1 cellular context compared by ENCODE assay signal in the genomic region with DNA sequence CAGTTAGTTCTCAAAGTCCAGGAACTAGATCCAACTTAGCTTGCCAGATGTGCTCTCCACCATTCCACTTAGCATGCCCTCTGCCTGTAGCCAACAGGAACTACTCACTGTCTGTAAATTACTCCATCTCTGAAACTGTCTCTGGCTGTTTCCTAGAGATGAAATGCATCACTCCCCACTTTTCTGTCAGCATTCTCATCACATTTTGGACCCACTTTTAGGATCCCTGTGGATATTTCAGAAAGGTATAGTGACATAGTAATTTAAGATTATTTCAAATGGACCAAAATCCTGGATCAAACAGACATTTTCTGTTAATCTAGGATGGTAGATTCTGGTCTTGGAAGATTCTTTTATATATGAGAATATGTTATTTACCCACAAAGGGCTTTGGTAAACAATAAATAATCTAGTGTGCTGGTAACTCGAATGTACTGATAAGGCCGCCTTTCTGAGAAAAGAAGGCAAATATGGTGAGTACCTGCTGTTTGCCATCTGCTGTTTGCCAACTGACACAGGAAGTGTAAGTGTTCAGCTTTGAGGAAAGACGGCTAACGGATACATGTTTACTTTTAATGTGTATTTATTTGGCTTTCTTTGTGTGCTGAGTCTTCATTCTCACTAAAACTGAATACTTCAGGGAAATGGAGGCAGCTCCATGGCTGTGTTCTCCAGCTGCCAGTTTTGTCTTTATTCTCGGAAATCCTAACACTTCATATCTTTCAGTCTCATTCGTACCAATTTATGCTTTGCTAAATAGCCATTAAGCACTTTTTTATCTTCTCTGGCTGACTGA.
TF ChIP-seq lines count a peak whose summit lies in the region.

No MANE protein-coding gene starts in this region.

TF ChIP-seq in GM23338, 12 proteins besides CTCF, POLR2A, EP300 and RAD21 (continued from another document):
- TF ChIP-seq, protein P1, sequence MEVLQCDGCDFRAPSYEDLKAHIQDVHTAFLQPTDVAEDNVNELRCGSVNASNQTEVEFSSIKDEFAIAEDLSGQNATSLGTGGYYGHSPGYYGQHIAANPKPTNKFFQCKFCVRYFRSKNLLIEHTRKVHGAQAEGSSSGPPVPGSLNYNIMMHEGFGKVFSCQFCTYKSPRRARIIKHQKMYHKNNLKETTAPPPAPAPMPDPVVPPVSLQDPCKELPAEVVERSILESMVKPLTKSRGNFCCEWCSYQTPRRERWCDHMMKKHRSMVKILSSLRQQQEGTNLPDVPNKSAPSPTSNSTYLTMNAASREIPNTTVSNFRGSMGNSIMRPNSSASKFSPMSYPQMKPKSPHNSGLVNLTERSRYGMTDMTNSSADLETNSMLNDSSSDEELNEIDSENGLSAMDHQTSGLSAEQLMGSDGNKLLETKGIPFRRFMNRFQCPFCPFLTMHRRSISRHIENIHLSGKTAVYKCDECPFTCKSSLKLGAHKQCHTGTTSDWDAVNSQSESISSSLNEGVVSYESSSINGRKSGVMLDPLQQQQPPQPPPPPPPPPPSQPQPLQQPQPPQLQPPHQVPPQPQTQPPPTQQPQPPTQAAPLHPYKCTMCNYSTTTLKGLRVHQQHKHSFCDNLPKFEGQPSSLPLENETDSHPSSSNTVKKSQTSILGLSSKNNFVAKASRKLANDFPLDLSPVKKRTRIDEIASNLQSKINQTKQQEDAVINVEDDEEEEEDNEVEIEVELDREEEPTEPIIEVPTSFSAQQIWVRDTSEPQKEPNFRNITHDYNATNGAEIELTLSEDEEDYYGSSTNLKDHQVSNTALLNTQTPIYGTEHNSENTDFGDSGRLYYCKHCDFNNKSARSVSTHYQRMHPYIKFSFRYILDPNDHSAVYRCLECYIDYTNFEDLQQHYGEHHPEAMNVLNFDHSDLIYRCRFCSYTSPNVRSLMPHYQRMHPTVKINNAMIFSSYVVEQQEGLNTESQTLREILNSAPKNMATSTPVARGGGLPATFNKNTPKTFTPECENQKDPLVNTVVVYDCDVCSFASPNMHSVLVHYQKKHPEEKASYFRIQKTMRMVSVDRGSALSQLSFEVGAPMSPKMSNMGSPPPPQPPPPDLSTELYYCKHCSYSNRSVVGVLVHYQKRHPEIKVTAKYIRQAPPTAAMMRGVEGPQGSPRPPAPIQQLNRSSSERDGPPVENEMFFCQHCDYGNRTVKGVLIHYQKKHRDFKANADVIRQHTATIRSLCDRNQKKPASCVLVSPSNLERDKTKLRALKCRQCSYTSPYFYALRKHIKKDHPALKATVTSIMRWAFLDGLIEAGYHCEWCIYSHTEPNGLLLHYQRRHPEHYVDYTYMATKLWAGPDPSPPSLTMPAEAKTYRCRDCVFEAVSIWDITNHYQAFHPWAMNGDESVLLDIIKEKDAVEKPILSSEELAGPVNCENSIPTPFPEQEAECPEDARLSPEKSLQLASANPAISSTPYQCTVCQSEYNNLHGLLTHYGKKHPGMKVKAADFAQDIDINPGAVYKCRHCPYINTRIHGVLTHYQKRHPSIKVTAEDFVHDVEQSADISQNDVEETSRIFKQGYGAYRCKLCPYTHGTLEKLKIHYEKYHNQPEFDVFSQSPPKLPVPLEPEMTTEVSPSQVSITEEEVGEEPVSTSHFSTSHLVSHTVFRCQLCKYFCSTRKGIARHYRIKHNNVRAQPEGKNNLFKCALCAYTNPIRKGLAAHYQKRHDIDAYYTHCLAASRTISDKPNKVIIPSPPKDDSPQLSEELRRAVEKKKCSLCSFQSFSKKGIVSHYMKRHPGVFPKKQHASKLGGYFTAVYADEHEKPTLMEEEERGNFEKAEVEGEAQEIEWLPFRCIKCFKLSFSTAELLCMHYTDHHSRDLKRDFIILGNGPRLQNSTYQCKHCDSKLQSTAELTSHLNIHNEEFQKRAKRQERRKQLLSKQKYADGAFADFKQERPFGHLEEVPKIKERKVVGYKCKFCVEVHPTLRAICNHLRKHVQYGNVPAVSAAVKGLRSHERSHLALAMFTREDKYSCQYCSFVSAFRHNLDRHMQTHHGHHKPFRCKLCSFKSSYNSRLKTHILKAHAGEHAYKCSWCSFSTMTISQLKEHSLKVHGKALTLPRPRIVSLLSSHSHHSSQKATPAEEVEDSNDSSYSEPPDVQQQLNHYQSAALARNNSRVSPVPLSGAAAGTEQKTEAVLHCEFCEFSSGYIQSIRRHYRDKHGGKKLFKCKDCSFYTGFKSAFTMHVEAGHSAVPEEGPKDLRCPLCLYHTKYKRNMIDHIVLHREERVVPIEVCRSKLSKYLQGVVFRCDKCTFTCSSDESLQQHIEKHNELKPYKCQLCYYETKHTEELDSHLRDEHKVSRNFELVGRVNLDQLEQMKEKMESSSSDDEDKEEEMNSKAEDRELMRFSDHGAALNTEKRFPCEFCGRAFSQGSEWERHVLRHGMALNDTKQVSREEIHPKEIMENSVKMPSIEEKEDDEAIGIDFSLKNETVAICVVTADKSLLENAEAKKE (CRISPR knock-in tag; IDR thresholded peaks at IDR 0.05): no peak
- TF ChIP-seq ZNF114 (CRISPR knock-in tag; IDR thresholded peaks at IDR 0.05) (no peak), ZNF331 (CRISPR knock-in tag; IDR thresholded peaks at IDR 0.05; ENCODE audit: low read depth) (no peak), STAT1 (IDR thresholded peaks at IDR 0.05; ENCODE audit: unreplicated experiment) (no peak), EZH2 (IDR thresholded peaks at IDR 0.05; ENCODE audit: low read depth, unreplicated experiment) (no peak), NANOG (IDR thresholded peaks at IDR 0.05; ENCODE audit: borderline replicate concordance) (no peak)
- TF ChIP-seq, protein P2, sequence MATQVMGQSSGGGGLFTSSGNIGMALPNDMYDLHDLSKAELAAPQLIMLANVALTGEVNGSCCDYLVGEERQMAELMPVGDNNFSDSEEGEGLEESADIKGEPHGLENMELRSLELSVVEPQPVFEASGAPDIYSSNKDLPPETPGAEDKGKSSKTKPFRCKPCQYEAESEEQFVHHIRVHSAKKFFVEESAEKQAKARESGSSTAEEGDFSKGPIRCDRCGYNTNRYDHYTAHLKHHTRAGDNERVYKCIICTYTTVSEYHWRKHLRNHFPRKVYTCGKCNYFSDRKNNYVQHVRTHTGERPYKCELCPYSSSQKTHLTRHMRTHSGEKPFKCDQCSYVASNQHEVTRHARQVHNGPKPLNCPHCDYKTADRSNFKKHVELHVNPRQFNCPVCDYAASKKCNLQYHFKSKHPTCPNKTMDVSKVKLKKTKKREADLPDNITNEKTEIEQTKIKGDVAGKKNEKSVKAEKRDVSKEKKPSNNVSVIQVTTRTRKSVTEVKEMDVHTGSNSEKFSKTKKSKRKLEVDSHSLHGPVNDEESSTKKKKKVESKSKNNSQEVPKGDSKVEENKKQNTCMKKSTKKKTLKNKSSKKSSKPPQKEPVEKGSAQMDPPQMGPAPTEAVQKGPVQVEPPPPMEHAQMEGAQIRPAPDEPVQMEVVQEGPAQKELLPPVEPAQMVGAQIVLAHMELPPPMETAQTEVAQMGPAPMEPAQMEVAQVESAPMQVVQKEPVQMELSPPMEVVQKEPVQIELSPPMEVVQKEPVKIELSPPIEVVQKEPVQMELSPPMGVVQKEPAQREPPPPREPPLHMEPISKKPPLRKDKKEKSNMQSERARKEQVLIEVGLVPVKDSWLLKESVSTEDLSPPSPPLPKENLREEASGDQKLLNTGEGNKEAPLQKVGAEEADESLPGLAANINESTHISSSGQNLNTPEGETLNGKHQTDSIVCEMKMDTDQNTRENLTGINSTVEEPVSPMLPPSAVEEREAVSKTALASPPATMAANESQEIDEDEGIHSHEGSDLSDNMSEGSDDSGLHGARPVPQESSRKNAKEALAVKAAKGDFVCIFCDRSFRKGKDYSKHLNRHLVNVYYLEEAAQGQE (IDR thresholded peaks at IDR 0.05; ENCODE audit: unreplicated experiment): no peak
- TF ChIP-seq, protein P3, sequence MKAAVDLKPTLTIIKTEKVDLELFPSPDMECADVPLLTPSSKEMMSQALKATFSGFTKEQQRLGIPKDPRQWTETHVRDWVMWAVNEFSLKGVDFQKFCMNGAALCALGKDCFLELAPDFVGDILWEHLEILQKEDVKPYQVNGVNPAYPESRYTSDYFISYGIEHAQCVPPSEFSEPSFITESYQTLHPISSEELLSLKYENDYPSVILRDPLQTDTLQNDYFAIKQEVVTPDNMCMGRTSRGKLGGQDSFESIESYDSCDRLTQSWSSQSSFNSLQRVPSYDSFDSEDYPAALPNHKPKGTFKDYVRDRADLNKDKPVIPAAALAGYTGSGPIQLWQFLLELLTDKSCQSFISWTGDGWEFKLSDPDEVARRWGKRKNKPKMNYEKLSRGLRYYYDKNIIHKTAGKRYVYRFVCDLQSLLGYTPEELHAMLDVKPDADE (IDR thresholded peaks at IDR 0.05): no peak
